12 cellular contexts compared by ENCODE assay signal in genomic region chr9:3980771-3981170, GRCh38.
DNase-seq lines count a peak whose midpoint lies in the region; ATAC-seq and TF ChIP-seq lines count a peak whose summit lies in the region.
"Had no signal": no experiment of that assay in that cellular context is flagged by ENCODE, and none has a peak within 500 bp of the region (broad histone marks: within the 10 kb centered on the region; RNA-seq: fewer than 3 reads in every experiment).

No MANE protein-coding gene starts in this region.

- DNase-seq in AG08395 (ENCODE audit: low spot score): peak; percentile 56
- DNase-seq in NCI-H187 (lab: John Stamatoyannopoulos, UW): peak; percentile 23 to 28
- peak; percentile 64 for DNase-seq in epidermal melanocyte (ENCODE audit: insufficient read length, low spot score)
- peak; percentile 16 for DNase-seq in neural crest cell (ENCODE audit: low read depth, low spot score)
- DNase-seq in UCSD-AML1 (lab: John Stamatoyannopoulos, UW; ENCODE audit: unreplicated experiment): no peak
- DNase-seq in SHP77 (lab: John Stamatoyannopoulos, UW): no peak
- DNase-seq in stimulated activated naive B cell treated with anti-CD40 and anti-IgM and Interleukin-4, amounts not matched to agents 10 μg/mL and 1 μg/mL and 100 μg/mL, for 72 hours: no peak
- DNase-seq in GOT3 (lab: John Stamatoyannopoulos, UW): no peak
- DNase-seq: activated naive CD4-positive, alpha-beta T cell treated with anti-CD3 and anti-CD28 coated beads, Interleukin-2, amount 10 ng/mL, durations not matched to agents 7 days and 5 days; NCI-H1105 treated with DMSO at 0.1 percent for 48 hours; stimulated activated CD8-positive, alpha-beta memory T cell treated with anti-CD3 and anti-CD28 coated beads, Interleukin-4, amount 100 ng/mL, for 48 hours; T-cell had no signal

- no peak for TF ChIP-seq CTCF in neural crest cell (conservative IDR thresholded peaks at IDR 0.05)

- ATAC-seq in stimulated activated naive B cell treated with anti-CD40 and anti-IgM and Interleukin-4, amounts not matched to agents 10 μg/mL and 1 μg/mL and 100 μg/mL, for 72 hours (replicated peaks): no peak
- ATAC-seq: T-cell had no signal

- peaks cover 40% of the 10 kb centered on the region for H3K4me1 Mint-ChIP-seq in neural crest cell
- H3K4me1 Mint-ChIP-seq in stimulated activated naive B cell treated with anti-CD40 and anti-IgM and Interleukin-4, amounts not matched to agents 10 μg/mL and 1 μg/mL and 100 μg/mL, for 72 hours: no peaks in the 10 kb centered on the region
- H3K4me1 Mint-ChIP-seq: activated naive CD4-positive, alpha-beta T cell treated with anti-CD3 and anti-CD28 coated beads, Interleukin-2, amount 10 ng/mL, durations not matched to agents 7 days and 5 days; T-cell had no signal

- H3K27me3 Mint-ChIP-seq in neural crest cell (ENCODE audit: low read depth): no peaks in the 10 kb centered on the region
- peaks cover 0 to 7% of the 10 kb centered on the region in 2 donors for H3K27me3 Mint-ChIP-seq in stimulated activated naive B cell treated with anti-CD40 and anti-IgM and Interleukin-4, amounts not matched to agents 10 μg/mL and 1 μg/mL and 100 μg/mL, for 72 hours

- peaks cover 9% of the 10 kb centered on the region for H3K9me3 Mint-ChIP-seq in neural crest cell
- H3K9me3 Mint-ChIP-seq in stimulated activated naive B cell treated with anti-CD40 and anti-IgM and Interleukin-4, amounts not matched to agents 10 μg/mL and 1 μg/mL and 100 μg/mL, for 72 hours: peaks cover 8 to 12% of the 10 kb centered on the region in 2 donors
- H3K9me3 Mint-ChIP-seq: activated naive CD4-positive, alpha-beta T cell treated with anti-CD3 and anti-CD28 coated beads, Interleukin-2, amount 10 ng/mL, durations not matched to agents 7 days and 5 days had no signal

- H3K27ac Mint-ChIP-seq in neural crest cell (ENCODE audit: unreplicated experiment): peak overlapping the region; percentile 79
- no peak overlapping the region for H3K27ac Mint-ChIP-seq in stimulated activated naive B cell treated with anti-CD40 and anti-IgM and Interleukin-4, amounts not matched to agents 10 μg/mL and 1 μg/mL and 100 μg/mL, for 72 hours
- H3K27ac Mint-ChIP-seq: activated naive CD4-positive, alpha-beta T cell treated with anti-CD3 and anti-CD28 coated beads, Interleukin-2, amount 10 ng/mL, durations not matched to agents 7 days and 5 days; T-cell had no signal

- H3K4me3 Mint-ChIP-seq in neural crest cell: no peak overlapping the region
- no peak overlapping the region for H3K4me3 Mint-ChIP-seq in stimulated activated naive B cell treated with anti-CD40 and anti-IgM and Interleukin-4, amounts not matched to agents 10 μg/mL and 1 μg/mL and 100 μg/mL, for 72 hours
- H3K4me3 Mint-ChIP-seq: activated naive CD4-positive, alpha-beta T cell treated with anti-CD3 and anti-CD28 coated beads, Interleukin-2, amount 10 ng/mL, durations not matched to agents 7 days and 5 days; T-cell had no signal

- H3K36me3 Mint-ChIP-seq in neural crest cell (ENCODE audit: low read depth): peaks cover 3% of the 10 kb centered on the region
- H3K36me3 Mint-ChIP-seq in stimulated activated naive B cell treated with anti-CD40 and anti-IgM and Interleukin-4, amounts not matched to agents 10 μg/mL and 1 μg/mL and 100 μg/mL, for 72 hours: peaks cover 0 to 5% of the 10 kb centered on the region in 2 donors
- H3K36me3 Mint-ChIP-seq: activated naive CD4-positive, alpha-beta T cell treated with anti-CD3 and anti-CD28 coated beads, Interleukin-2, amount 10 ng/mL, durations not matched to agents 7 days and 5 days; T-cell had no signal

Comparison
In these comparisons a context has a peak if more than half of its experiments do, and no peak if none do; other contexts are left out.
1. DNase-seq: peak in AG08395 (single experiment), NCI-H187 (2 of 2), epidermal melanocyte (single experiment) and neural crest cell (single experiment); none in UCSD-AML1 (single experiment), SHP77 (0 of 2), stimulated activated naive B cell treated with anti-CD40 and anti-IgM and Interleukin-4, amounts not matched to agents 10 μg/mL and 1 μg/mL and 100 μg/mL, for 72 hours (single experiment) and GOT3 (single experiment).